Comparison of ENCODE assay signal across 8 cellular contexts in the genomic region with DNA sequence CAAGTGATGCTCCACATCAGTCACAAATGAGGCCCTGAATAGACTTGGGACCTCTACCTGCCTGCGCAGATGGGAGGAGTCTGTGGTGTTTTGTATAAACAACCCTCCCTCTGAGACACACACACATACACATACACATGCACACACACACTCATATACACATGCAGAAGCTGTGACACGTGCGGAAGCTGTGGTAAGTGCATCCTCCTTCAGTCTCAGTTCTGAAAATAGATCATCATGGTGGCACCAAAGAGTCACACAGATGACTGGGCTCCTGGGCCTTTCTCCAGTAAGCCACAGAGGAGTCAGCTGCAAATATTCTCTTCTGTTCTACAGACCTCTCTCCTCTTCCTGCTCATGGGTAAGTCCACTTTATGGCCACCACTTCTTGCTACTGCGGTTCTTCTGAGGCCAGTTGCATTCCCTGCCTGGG.
DNase-seq lines count a peak whose midpoint lies in the region; ATAC-seq and TF ChIP-seq lines count a peak whose summit lies in the region.

LY9 (plus strand) TSS at position 224 of the 433 bp plus-strand sequence; CDS start at position 238, 14 bp downstream.

- peak; percentile 79 for ATAC-seq in GM21786 (IDR thresholded peaks at IDR 0.05; ENCODE audit: unreplicated experiment)
- no peak for ATAC-seq in SK-N-SH treated with all-trans-retinoic acid at 6 μM for 48 hours

- TF ChIP-seq CTCF in GM12865 (IDR thresholded peaks at IDR 0.05; ENCODE audit: insufficient read depth, low read depth, low read length, missing control alignments) = no peak

- H3K4me3 ChIP-seq in GM12865 (ENCODE audit: low read depth, low read length) = peak within 1 kb of the TSS; percentile 53

- DNase-seq in GM12865 (ENCODE audit: low read depth) (peak; percentile 96), NOMO-1 (lab: John Stamatoyannopoulos, UW; ENCODE audit: unreplicated experiment in 2 of 2) (peak; percentile 43 to 75), AG08396 (ENCODE audit: low spot score) (no peak), NCI-H2196 (lab: John Stamatoyannopoulos, UW; ENCODE audit: unreplicated experiment) (no peak)
- DNase-seq in activated naive CD4-positive, alpha-beta T cell (lab: John Stamatoyannopoulos, UW) = peak in 3 of 4 experiments; percentile 33 to 62 (median 61)
- DNase-seq in stimulated activated CD4-positive, alpha-beta T cell treated with anti-CD3 and anti-CD28 coated beads, Interleukin-2, amount 100 ng/mL, for 48 hours = peak; percentile 53 to 60

TF ChIP-seq in SK-N-SH treated with all-trans-retinoic acid at 6 μM for 48 hours, 23 proteins besides CTCF, POLR2A, EP300 and RAD21:
- TF ChIP-seq TOX (CRISPR knock-in tag; IDR thresholded peaks at IDR 0.05; ENCODE audit: borderline replicate concordance) (no peak), GLIS3 (CRISPR knock-in tag; IDR thresholded peaks at IDR 0.05) (no peak), CSRNP3 (CRISPR knock-in tag; IDR thresholded peaks at IDR 0.05) (no peak), ZC3H10 (CRISPR knock-in tag; IDR thresholded peaks at IDR 0.05) (no peak), ESRRG (CRISPR knock-in tag; IDR thresholded peaks at IDR 0.05) (no peak), ZNF8 (CRISPR knock-in tag; IDR thresholded peaks at IDR 0.05) (no peak), ARNTL (CRISPR knock-in tag; IDR thresholded peaks at IDR 0.05; ENCODE audit: borderline replicate concordance, low read depth) (no peak), ZFP30 (CRISPR knock-in tag; IDR thresholded peaks at IDR 0.05) (no peak), BACH2 (CRISPR knock-in tag; IDR thresholded peaks at IDR 0.05; ENCODE audit: borderline replicate concordance) (no peak), ZNF565 (CRISPR knock-in tag; conservative IDR thresholded peaks at IDR 0.05; ENCODE audit: low read depth) (no peak), ISL1 (CRISPR knock-in tag; IDR thresholded peaks at IDR 0.05) (no peak), CSDC2 (CRISPR knock-in tag; IDR thresholded peaks at IDR 0.05) (no peak), PPARA (CRISPR knock-in tag; IDR thresholded peaks at IDR 0.05; ENCODE audit: borderline replicate concordance) (no peak), ZNF70 (CRISPR knock-in tag; IDR thresholded peaks at IDR 0.05) (no peak), POU6F1 (CRISPR knock-in tag; IDR thresholded peaks at IDR 0.05; ENCODE audit: borderline replicate concordance, low read depth) (no peak), CREB5 (CRISPR knock-in tag; IDR thresholded peaks at IDR 0.05; ENCODE audit: low read depth) (no peak), TCF4 (CRISPR knock-in tag; IDR thresholded peaks at IDR 0.05; ENCODE audit: borderline replicate concordance) (no peak), SNAI2 (CRISPR knock-in tag; IDR thresholded peaks at IDR 0.05) (no peak)
- TF ChIP-seq, protein P1, sequence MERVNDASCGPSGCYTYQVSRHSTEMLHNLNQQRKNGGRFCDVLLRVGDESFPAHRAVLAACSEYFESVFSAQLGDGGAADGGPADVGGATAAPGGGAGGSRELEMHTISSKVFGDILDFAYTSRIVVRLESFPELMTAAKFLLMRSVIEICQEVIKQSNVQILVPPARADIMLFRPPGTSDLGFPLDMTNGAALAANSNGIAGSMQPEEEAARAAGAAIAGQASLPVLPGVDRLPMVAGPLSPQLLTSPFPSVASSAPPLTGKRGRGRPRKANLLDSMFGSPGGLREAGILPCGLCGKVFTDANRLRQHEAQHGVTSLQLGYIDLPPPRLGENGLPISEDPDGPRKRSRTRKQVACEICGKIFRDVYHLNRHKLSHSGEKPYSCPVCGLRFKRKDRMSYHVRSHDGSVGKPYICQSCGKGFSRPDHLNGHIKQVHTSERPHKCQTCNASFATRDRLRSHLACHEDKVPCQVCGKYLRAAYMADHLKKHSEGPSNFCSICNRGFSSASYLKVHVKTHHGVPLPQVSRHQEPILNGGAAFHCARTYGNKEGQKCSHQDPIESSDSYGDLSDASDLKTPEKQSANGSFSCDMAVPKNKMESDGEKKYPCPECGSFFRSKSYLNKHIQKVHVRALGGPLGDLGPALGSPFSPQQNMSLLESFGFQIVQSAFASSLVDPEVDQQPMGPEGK (CRISPR knock-in tag; IDR thresholded peaks at IDR 0.05; ENCODE audit: borderline replicate concordance) = no peak
- TF ChIP-seq, protein P2, sequence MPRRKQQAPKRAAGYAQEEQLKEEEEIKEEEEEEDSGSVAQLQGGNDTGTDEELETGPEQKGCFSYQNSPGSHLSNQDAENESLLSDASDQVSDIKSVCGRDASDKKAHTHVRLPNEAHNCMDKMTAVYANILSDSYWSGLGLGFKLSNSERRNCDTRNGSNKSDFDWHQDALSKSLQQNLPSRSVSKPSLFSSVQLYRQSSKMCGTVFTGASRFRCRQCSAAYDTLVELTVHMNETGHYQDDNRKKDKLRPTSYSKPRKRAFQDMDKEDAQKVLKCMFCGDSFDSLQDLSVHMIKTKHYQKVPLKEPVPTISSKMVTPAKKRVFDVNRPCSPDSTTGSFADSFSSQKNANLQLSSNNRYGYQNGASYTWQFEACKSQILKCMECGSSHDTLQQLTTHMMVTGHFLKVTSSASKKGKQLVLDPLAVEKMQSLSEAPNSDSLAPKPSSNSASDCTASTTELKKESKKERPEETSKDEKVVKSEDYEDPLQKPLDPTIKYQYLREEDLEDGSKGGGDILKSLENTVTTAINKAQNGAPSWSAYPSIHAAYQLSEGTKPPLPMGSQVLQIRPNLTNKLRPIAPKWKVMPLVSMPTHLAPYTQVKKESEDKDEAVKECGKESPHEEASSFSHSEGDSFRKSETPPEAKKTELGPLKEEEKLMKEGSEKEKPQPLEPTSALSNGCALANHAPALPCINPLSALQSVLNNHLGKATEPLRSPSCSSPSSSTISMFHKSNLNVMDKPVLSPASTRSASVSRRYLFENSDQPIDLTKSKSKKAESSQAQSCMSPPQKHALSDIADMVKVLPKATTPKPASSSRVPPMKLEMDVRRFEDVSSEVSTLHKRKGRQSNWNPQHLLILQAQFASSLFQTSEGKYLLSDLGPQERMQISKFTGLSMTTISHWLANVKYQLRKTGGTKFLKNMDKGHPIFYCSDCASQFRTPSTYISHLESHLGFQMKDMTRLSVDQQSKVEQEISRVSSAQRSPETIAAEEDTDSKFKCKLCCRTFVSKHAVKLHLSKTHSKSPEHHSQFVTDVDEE (CRISPR knock-in tag; IDR thresholded peaks at IDR 0.05) = no peak

Comparison
In these comparisons a context has a peak if more than half of its experiments do, and no peak if none do; other contexts are left out.
1. DNase-seq: peak in GM12865 (single experiment), NOMO-1 (2 of 2), activated naive CD4-positive, alpha-beta T cell (3 of 4) and stimulated activated CD4-positive, alpha-beta T cell treated with anti-CD3 and anti-CD28 coated beads, Interleukin-2, amount 100 ng/mL, for 48 hours (2 of 2); none in AG08396 (single experiment) and NCI-H2196 (single experiment).